1 cellular context compared by ENCODE assay signal in genomic region chr5:159184236-159184635, GRCh38.
TF ChIP-seq lines count a peak whose summit lies in the region.

No MANE protein-coding gene starts in this region.

TF ChIP-seq in A549, 52 proteins besides CTCF, POLR2A, EP300 and RAD21 (continued from another document):
- TF ChIP-seq RARB (CRISPR knock-in tag; IDR thresholded peaks at IDR 0.05): no peak
- no peak for TF ChIP-seq RFX5 (IDR thresholded peaks at IDR 0.05)
- TF ChIP-seq RNF2 (IDR thresholded peaks at IDR 0.05; ENCODE audit: borderline replicate concordance, low read depth): no peak
- TF ChIP-seq RCOR1 (IDR thresholded peaks at IDR 0.05; ENCODE audit: low read depth, low read length): no peak
- TF ChIP-seq ZFP36 (IDR thresholded peaks at IDR 0.05; ENCODE audit: borderline replicate concordance, partially characterized antibody): no peak
- no peak for TF ChIP-seq CHD2 (IDR thresholded peaks at IDR 0.05; ENCODE audit: low read length, partially characterized antibody)
- TF ChIP-seq PBX3 (IDR thresholded peaks at IDR 0.05): no peak
- no peak for TF ChIP-seq HOXB13 (CRISPR knock-in tag; IDR thresholded peaks at IDR 0.05; ENCODE audit: low read depth)
